Comparison of ENCODE assay signal across 9 cellular contexts in genomic region chr9:109118802-109119438, GRCh38. TPM values are rescaled to one million over a fixed set of nuclear protein-coding genes. Genes with fewer than 3 reads are reported as not detected.
DNase-seq lines count a peak whose midpoint lies in the region; ATAC-seq and TF ChIP-seq lines count a peak whose summit lies in the region.
"Had no signal": no experiment of that assay in that cellular context is flagged by ENCODE, and none has a peak within 500 bp of the region (broad histone marks: within the 10 kb centered on the region; RNA-seq: fewer than 3 reads in every experiment).

No MANE protein-coding gene starts in this region.

- H4K20me1 ChIP-seq in PC-3 (ENCODE audit: low read length): peaks cover 24% of the 10 kb centered on the region

- H3K9me2 ChIP-seq in PC-3 (replicated peaks; ENCODE audit: low read length): no peaks in the 10 kb centered on the region

- H3K27ac ChIP-seq in PC-3 (ENCODE audit: low read length) (peak overlapping the region; percentile 77), dorsolateral prefrontal cortex (peak overlapping the region in 54 of 59 donors; percentile 49 to 95 (median 87)), vagina (peak overlapping the region; percentile 90)

- CTCF ChIA-PET in PC-3 (lab: Charles Lee): no interaction called here

- no peak for TF ChIP-seq CTCF in GM12865 (IDR thresholded peaks at IDR 0.05; ENCODE audit: insufficient read depth, low read depth, low read length, missing control alignments)
- TF ChIP-seq CTCF in PC-3 (conservative IDR thresholded peaks at IDR 0.05; ENCODE audit: low read depth, low read length): no peak
- TF ChIP-seq CTCF in dorsolateral prefrontal cortex (IDR thresholded peaks at IDR 0.05 in 54 of 56, conservative IDR thresholded peaks at IDR 0.05 in 2 of 56; ENCODE audit: low read depth in 1 of 56, partially characterized antibody in 56 of 56): no peak
- TF ChIP-seq CTCF in mesothelial cell of epicardium (IDR thresholded peaks at IDR 0.05; ENCODE audit: unreplicated experiment): no peak
- TF ChIP-seq CTCF in vagina (IDR thresholded peaks at IDR 0.05): no peak

- intact Hi-C loops in PC-3 (cut with micrococcal nuclease): loop anchor here (1.0 to 10.0 kb wide), 5 partner anchors 20 to 200 kb away; partner anchors contain the start of gene CTNNAL1
- intact Hi-C loops in dorsolateral prefrontal cortex (cut with DNase I): loop anchor here (2.0 to 10.0 kb wide), 3 partner anchors 106 to 196 kb away; partner anchors contain the start of gene CTNNAL1 (in 2 of the 2)
- intact Hi-C loops in vagina (cut with DNase I): loop anchor here (2.0 kb wide), 1 partner anchor 106 kb away; the partner anchor contains the start of gene CTNNAL1

- peak overlapping the region; percentile 74 for H2AFZ ChIP-seq in PC-3 (ENCODE audit: low read length)

- H3K4me1 ChIP-seq in PC-3 (ENCODE audit: insufficient read depth, low read length) (peaks cover 27% of the 10 kb centered on the region), vagina (peaks cover 52% of the 10 kb centered on the region)

- peak overlapping the region; percentile 92 for H3K27ac Mint-ChIP-seq in mesothelial cell of epicardium

- no peaks in the 10 kb centered on the region for H3K9me3 Mint-ChIP-seq in mesothelial cell of epicardium

- H3K4me2 ChIP-seq in PC-3 (ENCODE audit: low read length): peak overlapping the region; percentile 99

- H3K9me3 ChIP-seq in PC-3 (ENCODE audit: low read length): no peaks in the 10 kb centered on the region
- H3K9me3 ChIP-seq in vagina: no peaks in the 10 kb centered on the region

- peaks cover 51% of the 10 kb centered on the region for H3K4me1 Mint-ChIP-seq in mesothelial cell of epicardium

- DNase-seq in GM12865 (ENCODE audit: low read depth): peak; percentile 26
- peak; percentile 32 for DNase-seq in PC-3
- DNase-seq in dorsolateral prefrontal cortex: peak in 4 of 10 donors; percentile 35 to 59 (median 52)
- DNase-seq in mesothelial cell of epicardium (ENCODE audit: low spot score in 2 of 2, unreplicated experiment in 2 of 2): no peak
- DNase-seq in vagina (ENCODE audit: extremely low spot score in 2 of 2): no peak
- DNase-seq in mesenteric fat pad (ENCODE audit: low spot score): no peak

- no peaks in the 10 kb centered on the region for H3K36me3 ChIP-seq in PC-3 (ENCODE audit: low read depth, low read length)
- no peaks in the 10 kb centered on the region for H3K36me3 ChIP-seq in vagina

- peaks cover 58% of the 10 kb centered on the region for H3K79me2 ChIP-seq in PC-3 (ENCODE audit: low read length)

- ATAC-seq in PC-3 (no peak), HG02759 (IDR thresholded peaks at IDR 0.05; ENCODE audit: unreplicated experiment) (no peak), HG03108 (IDR thresholded peaks at IDR 0.05; ENCODE audit: unreplicated experiment) (no peak)

- H3K9ac ChIP-seq in PC-3 (ENCODE audit: low read length): peak overlapping the region; percentile 91

- no peaks in the 10 kb centered on the region for H3K27me3 Mint-ChIP-seq in mesothelial cell of epicardium (ENCODE audit: low read depth)

- no TSS peak for BruUV-seq in PC-3 (replicated peaks; lab: Mats Ljungman, UMichigan)

- H3F3A ChIP-seq in PC-3 (ENCODE audit: low read length, unreplicated experiment): no peaks in the 10 kb centered on the region

- POLR2A ChIA-PET in PC-3 (lab: Charles Lee; ENCODE audit: unreplicated experiment): no interaction called here

- TF ChIP-seq POLR2A in vagina (IDR thresholded peaks at IDR 0.05): no peak

- H3K27me3 ChIP-seq in PC-3 (ENCODE audit: low read length) (no peaks in the 10 kb centered on the region), dorsolateral prefrontal cortex (no peaks in the 10 kb centered on the region), vagina (no peaks in the 10 kb centered on the region)

- H3K4me3 ChIP-seq in GM12865 (ENCODE audit: low read depth, low read length) (peak overlapping the region; percentile 96), PC-3 (ENCODE audit: low read length) (peak overlapping the region; percentile 96), dorsolateral prefrontal cortex (peak overlapping the region; percentile 66 to 99 (median 89)), vagina (peak overlapping the region; percentile 85 to 95)

- H3K4me3 Mint-ChIP-seq in mesothelial cell of epicardium: peak overlapping the region; percentile 92

- H3K36me3 Mint-ChIP-seq in mesothelial cell of epicardium: peaks cover 2% of the 10 kb centered on the region

RNA-seq across cellular contexts. Expression of gene TMEM245, which starts 0.8 kb away (rescaled TPM):
- 23.7 and 30.8 TPM in 2 replicates for total RNA-seq in PC-3 (2014; rRNA removed)
- total RNA-seq in dorsolateral prefrontal cortex: 100 to 1,000 TPM in 1 of 120 experiments, 10 to 100 TPM in 119; 53.4 to 104 (median 72.3) TPM
- total RNA-seq in mesothelial cell of epicardium: 73.0 to 77.9 TPM (median 74.6 TPM) in 3 replicates
- total RNA-seq in vagina: 47.4 TPM
- 62.3 TPM for total RNA-seq in mesenteric fat pad

RNA-seq across cellular contexts. Expression of gene FRRS1L, which starts 48.1 kb away (rescaled TPM):
- not detected in 2 replicates for total RNA-seq in PC-3 (2014; rRNA removed)
- total RNA-seq in dorsolateral prefrontal cortex: 100 to 1,000 TPM in 105 of 120 experiments, 10 to 100 TPM in 15; 42.9 to 221 (median 137) TPM
- total RNA-seq in mesothelial cell of epicardium: 12.4 to 14.6 TPM (median 14.4 TPM) in 3 replicates
- total RNA-seq in vagina: 2.2 TPM
- total RNA-seq in mesenteric fat pad: 0.32 TPM
- total RNA-seq: activated CD8-positive, alpha-beta memory T cell treated with anti-CD3 and anti-CD28 coated beads for 36 hours had no signal

Comparison
In these comparisons a context has a peak if more than half of its experiments do, and no peak if none do; other contexts are left out.
1. DNase-seq: peak in GM12865 (single experiment) and PC-3 (single experiment); none in mesothelial cell of epicardium (0 of 2), vagina (0 of 2) and mesenteric fat pad (single experiment).
2. Peak in every context shown above with its lines, with median percentiles within 50 percentile points of each other: H3K4me3 ChIP-seq and H3K27ac ChIP-seq.